In the genomic region with DNA sequence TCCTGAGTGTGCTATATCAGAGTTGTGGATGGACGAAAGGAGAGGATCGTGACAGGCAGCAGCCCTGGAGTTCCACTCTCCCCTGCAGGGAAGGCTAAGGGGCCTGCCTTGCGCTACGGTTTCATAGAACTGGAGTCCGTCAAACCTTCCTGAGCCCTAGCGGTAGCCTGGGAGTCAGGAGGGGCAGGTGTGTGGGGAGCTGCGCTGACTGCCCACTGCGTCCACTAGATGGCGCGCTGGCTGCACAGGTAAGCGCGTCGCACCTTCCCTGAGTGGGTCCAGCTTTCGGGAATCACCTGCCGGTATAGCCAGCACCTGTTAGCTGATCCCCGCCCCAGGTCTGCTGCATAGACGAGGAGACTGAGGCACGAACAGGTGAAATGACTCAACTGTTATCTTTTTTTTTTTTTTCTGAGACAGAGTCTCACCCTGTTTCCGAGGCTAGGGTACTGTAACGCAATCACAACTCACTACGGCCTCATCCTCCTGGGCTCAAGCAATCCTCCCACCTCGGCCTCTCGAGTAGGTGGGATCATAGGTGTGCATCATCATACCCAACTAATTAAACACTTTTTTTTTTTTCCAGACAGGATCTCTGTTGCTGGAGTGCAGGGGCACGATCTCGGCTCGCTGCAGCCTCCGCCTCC, we compare ENCODE assay signal across 8 cellular contexts. TPM values are rescaled to one million over a fixed set of nuclear protein-coding genes. Genes with fewer than 3 reads are reported as not detected.
DNase-seq lines count a peak whose midpoint lies in the region; ATAC-seq, FAIRE-seq and TF ChIP-seq lines count a peak whose summit lies in the region.

No MANE protein-coding gene starts in this region.

- TF ChIP-seq POLR2A in vagina (IDR thresholded peaks at IDR 0.05) = no peak

- H2AFZ ChIP-seq in fibroblast of lung (ENCODE audit: low read length) = no peak overlapping the region

- H3K36me3 ChIP-seq in fibroblast of lung (ENCODE audit: control insufficient read depth, insufficient read depth, low read length) (no peaks in the 10 kb centered on the region), pancreas (no peaks in the 10 kb centered on the region), vagina (no peaks in the 10 kb centered on the region)

- intact Hi-C loops in pancreas (cut with DNase I) = no loop called here
- intact Hi-C loops in vagina (cut with DNase I) = no loop called here

- H3K4me1 ChIP-seq in fibroblast of lung (ENCODE audit: control insufficient read depth, extremely low read depth, insufficient read depth, low read length) = peaks cover 10% of the 10 kb centered on the region
- peaks cover 17 to 25% (median 20%) of the 10 kb centered on the region in 3 donors for H3K4me1 ChIP-seq in pancreas
- H3K4me1 ChIP-seq in vagina = no peaks in the 10 kb centered on the region

- ATAC-seq in HG03280 (IDR thresholded peaks at IDR 0.05; ENCODE audit: unreplicated experiment) (peak; percentile 66), pancreas (peak; percentile 56 to 84 (median 81))

- DNase-seq in D721Med (ENCODE audit: insufficient read length, low spot score) (peak; percentile 73), NCI-H82 (lab: John Stamatoyannopoulos, UW) (peak; percentile 80), activated T-cell treated with anti-CD3 and anti-CD28 coated beads for 24 hours (ENCODE audit: low read depth) (peak; percentile 18), fibroblast of lung (ENCODE audit: low read depth in 2 of 2) (peak; percentile 17 to 32), pancreas (peak; percentile 73 to 94 (median 88)), vagina (ENCODE audit: extremely low spot score in 2 of 2) (no peak), DMS114 treated with DMSO at 0.1 percent for 48 hours (lab: John Stamatoyannopoulos, UW; ENCODE audit: unreplicated experiment) (no peak)

- no peak for FAIRE-seq in D721Med (lab: Jason Lieb, UNC)
- FAIRE-seq in pancreas (lab: Jason Lieb, UNC) = no peak

- no peak overlapping the region for H3K4me3 ChIP-seq in fibroblast of lung (replicated peaks in 1 of 4; ENCODE audit: control extremely low read depth in 1 of 4, insufficient read depth in 1 of 4, low read depth in 3 of 4, low read length in 4 of 4)
- no peak overlapping the region for H3K4me3 ChIP-seq in pancreas
- H3K4me3 ChIP-seq in vagina = no peak overlapping the region

- no peaks in the 10 kb centered on the region for H3K79me2 ChIP-seq in fibroblast of lung (ENCODE audit: control insufficient read depth, insufficient read depth, low read length)

- no peak overlapping the region for H3K9ac ChIP-seq in fibroblast of lung (ENCODE audit: insufficient read depth, low read length)

- H3K27me3 ChIP-seq in fibroblast of lung (ENCODE audit: control insufficient read depth, insufficient read depth, low read length) = no peaks in the 10 kb centered on the region
- H3K27me3 ChIP-seq in pancreas = no peaks in the 10 kb centered on the region
- H3K27me3 ChIP-seq in vagina = no peaks in the 10 kb centered on the region

- TF ChIP-seq CTCF in D721Med (IDR thresholded peaks at IDR 0.05; ENCODE audit: insufficient read depth, missing control alignments) = peak; percentile 81
- peak; percentile 79 to 85 for TF ChIP-seq CTCF in fibroblast of lung (conservative IDR thresholded peaks at IDR 0.05 in 1 of 2, IDR thresholded peaks at IDR 0.05 in 1 of 2; ENCODE audit: low read depth in 1 of 2, low read length in 2 of 2)
- TF ChIP-seq CTCF in pancreas (IDR thresholded peaks at IDR 0.05) = peak; percentile 94 to 98 (median 94)
- peak in 2 of 3 experiments; percentile 44 to 58 for TF ChIP-seq CTCF in vagina (IDR thresholded peaks at IDR 0.05)

- H3K9me3 ChIP-seq in fibroblast of lung (ENCODE audit: control insufficient read depth, insufficient read depth, low read depth, low read length) (no peaks in the 10 kb centered on the region), pancreas (no peaks in the 10 kb centered on the region), vagina (no peaks in the 10 kb centered on the region)

- H3K27ac ChIP-seq in fibroblast of lung (ENCODE audit: insufficient read depth, low read length) (no peak overlapping the region), pancreas (no peak overlapping the region), vagina (no peak overlapping the region)

- no peaks in the 10 kb centered on the region for H4K20me1 ChIP-seq in fibroblast of lung (ENCODE audit: control insufficient read depth, extremely low read depth, insufficient read depth, low read length)

- whole genome bisulfite sequencing in pancreas, 2 donors = 27% methylated on average over 27 of the region's 27 CpGs

- H3K4me2 ChIP-seq in fibroblast of lung (ENCODE audit: extremely low read depth, insufficient read depth, low read length) = no peak overlapping the region

RNA-seq across cellular contexts. Expression of gene BAIAP2L1, which starts 20.2 kb away (rescaled TPM):
- 2.8 and 5.3 TPM in 2 replicates for total RNA-seq in fibroblast of lung
- 3.1 and 3.4 TPM in 2 replicates for polyA plus RNA-seq in fibroblast of lung
- 3.6 and 4.1 TPM in 2 replicates for polyA plus RNA-seq in fibroblast of lung (2012)
- polyA minus RNA-seq in fibroblast of lung (ENCODE audit: low replicate concordance) = 1.5 and 3.3 TPM in 2 replicates
- total RNA-seq in pancreas = 10 to 100 TPM; 18.8 to 31.5 (median 24.2) TPM
- 10 to 100 TPM; 17.9 to 20.3 TPM for polyA plus RNA-seq in pancreas
- 17.2 TPM for total RNA-seq in vagina

Comparison
In these comparisons a context has a peak if more than half of its experiments do, and no peak if none do; other contexts are left out.
1. DNase-seq: peak in D721Med (single experiment), NCI-H82 (single experiment), activated T-cell treated with anti-CD3 and anti-CD28 coated beads for 24 hours (single experiment), fibroblast of lung (2 of 2) and pancreas (6 of 6); none in vagina (0 of 2) and DMS114 treated with DMSO at 0.1 percent for 48 hours (single experiment).
2. Peak in every context shown above with its lines, with median percentiles within 50 percentile points of each other: CTCF ChIP-seq.